Comparison of ENCODE assay signal across 8 cellular contexts in the genomic region with DNA sequence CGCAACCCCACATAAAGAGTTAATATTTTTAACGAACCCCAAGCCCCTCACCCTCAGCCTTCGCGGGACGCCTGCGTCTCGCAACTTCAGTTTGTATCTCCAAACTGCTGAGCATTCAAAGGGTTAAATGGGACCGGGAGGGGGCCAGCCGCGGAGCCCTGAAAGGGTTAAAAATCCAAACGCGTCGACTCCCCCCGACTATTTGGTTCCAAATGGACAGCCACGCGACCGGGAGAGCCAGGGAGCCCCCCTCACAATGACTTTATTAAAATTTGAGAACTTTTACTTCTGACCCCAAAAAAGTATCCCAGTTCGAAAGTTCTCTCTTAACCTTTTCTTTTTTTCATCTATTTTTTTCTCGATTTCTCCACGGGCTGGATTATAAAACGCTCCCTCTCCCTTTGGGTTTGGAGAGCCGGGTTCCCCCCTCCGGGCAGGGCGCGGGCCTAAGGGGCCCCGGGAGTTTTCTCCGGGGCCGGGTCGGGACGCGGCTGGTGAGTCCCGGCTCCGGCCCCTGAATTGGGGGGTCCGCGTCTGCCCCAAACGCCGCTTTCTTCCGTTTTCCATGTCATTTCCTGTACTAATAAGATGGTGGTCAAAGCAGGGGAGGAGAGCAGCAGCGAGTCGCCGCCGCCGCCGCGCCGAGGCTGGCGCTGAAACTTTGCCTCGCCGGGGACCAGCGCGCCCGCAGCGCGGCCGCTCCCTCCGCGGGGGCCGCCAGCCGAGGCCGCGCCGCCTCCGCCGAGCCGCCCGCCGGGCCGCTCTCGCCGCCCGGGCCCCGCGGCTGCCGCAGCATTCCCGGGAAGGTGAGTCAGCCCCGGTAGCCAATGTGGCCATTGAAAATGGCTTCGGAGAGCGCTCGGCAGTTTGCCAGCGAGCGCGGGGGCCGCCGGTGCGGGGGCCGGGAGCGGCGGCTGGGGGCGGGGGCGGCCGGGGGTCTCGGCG. TPM values are rescaled to one million over a fixed set of nuclear protein-coding genes. Genes with fewer than 3 reads are reported as not detected.
DNase-seq lines count a peak whose midpoint lies in the region; ATAC-seq, FAIRE-seq and TF ChIP-seq lines count a peak whose summit lies in the region.

A gene (plus strand): TSS at position 568 of the 945 bp plus-strand sequence. CDS start 35,128 bp downstream, outside the sequence.

- H3K27me3 ChIP-seq in endothelial cell of umbilical vein (ENCODE audit: control insufficient read depth in 2 of 2, insufficient read depth in 2 of 2, low read length in 2 of 2) = peaks cover 14 to 35% of the 10 kb centered on the region in 2 experiments

- DNase-seq in A172 (ENCODE audit: low spot score) (peak; percentile 31), GM13976 (ENCODE audit: low spot score) (peak; percentile 68), NCI-H2081 treated with DMSO at 0.1 percent for 48 hours (lab: John Stamatoyannopoulos, UW) (peak; percentile 13), endothelial cell of umbilical vein (ENCODE audit: low read depth, low spot score) (peak; percentile 53)
- peak; percentile 58 to 66 for DNase-seq in activated CD4-positive, alpha-beta T cell treated with anti-CD3 and anti-CD28 coated beads, Interleukin-2, amount 50 U/mL, for 48 hours
- DNase-seq in stimulated activated CD8-positive, alpha-beta memory T cell treated with anti-CD3 and anti-CD28 coated beads, Interleukin-7, amount 100 ng/mL, for 4 hours (ENCODE audit: low read depth in 2 of 2) = peak; percentile 32 to 67

- H3K4me2 ChIP-seq in endothelial cell of umbilical vein (ENCODE audit: insufficient read depth, low read length) = peak within 1 kb of the TSS; percentile 92

- no peaks in the 10 kb centered on the region for H3K9me1 ChIP-seq in endothelial cell of umbilical vein (replicated peaks; ENCODE audit: control insufficient read depth, extremely low read depth, insufficient read depth, low read length)

- 0 to 1% methylated on average over 55 to 77 of the region's 93 CpGs for WGBS in mesodermal cell (ENCODE audit: insufficient coverage in 2 of 2), 2 experiments

- no peaks in the 10 kb centered on the region for H4K20me1 ChIP-seq in endothelial cell of umbilical vein (replicated peaks; ENCODE audit: control insufficient read depth, extremely low read depth, insufficient read depth, low read length)

- no peak for TF ChIP-seq CTCF in GM13976 (IDR thresholded peaks at IDR 0.05; ENCODE audit: borderline replicate concordance, control extremely low read depth, extremely low read depth, insufficient read depth, missing control alignments)
- TF ChIP-seq CTCF in endothelial cell of umbilical vein (IDR thresholded peaks at IDR 0.05; ENCODE audit: extremely low read depth in 1 of 2, insufficient read depth in 1 of 2, low read depth in 1 of 2, low read length in 2 of 2) = no peak

- no peak for FAIRE-seq in endothelial cell of umbilical vein (lab: Jason Lieb, UNC)

- in situ Hi-C loops in GM13976 (cut with MboI; ENCODE audit: low sequenced_read_pairs, unreplicated experiment) = no loop called here

- H3K4me3 ChIP-seq in endothelial cell of umbilical vein (replicated peaks in 1 of 3; ENCODE audit: insufficient read depth in 1 of 3, low read depth in 1 of 3, low read length in 3 of 3) (peak within 1 kb of the TSS; percentile 59 to 86 (median 85)), mesodermal cell (ENCODE audit: extremely low read depth, insufficient read depth, low read length, poor library complexity, severe bottlenecking) (peak within 1 kb of the TSS; percentile 70)

- intact Hi-C loops in endothelial cell of umbilical vein (cut with micrococcal nuclease) = loop anchor here (1.0 to 5.0 kb wide), 4 partner anchors 34 to 659 kb away; a partner anchor contains a TSS

- peak within 1 kb of the TSS; percentile 80 for H2AFZ ChIP-seq in endothelial cell of umbilical vein (ENCODE audit: low read depth, low read length)

- POLR2A ChIA-PET in endothelial cell of umbilical vein (lab: Charles Lee) = no interaction called here

- H3K27ac ChIP-seq in endothelial cell of umbilical vein (ENCODE audit: insufficient read depth, low read depth, low read length) (peak within 1 kb of the TSS; percentile 94), mesodermal cell (ENCODE audit: low read depth, low read length, severe bottlenecking) (peak within 1 kb of the TSS; percentile 95)

- TSS peak; percentile 91 for BruUV-seq in endothelial cell of umbilical vein (replicated peaks; lab: Mats Ljungman, UMichigan)

- H3K9me3 ChIP-seq in endothelial cell of umbilical vein (replicated peaks; ENCODE audit: control insufficient read depth, insufficient read depth, low read length) = no peaks in the 10 kb centered on the region
- peaks cover 4% of the 10 kb centered on the region for H3K9me3 ChIP-seq in mesodermal cell (ENCODE audit: control insufficient read depth, low read length)

- CTCF ChIA-PET in endothelial cell of umbilical vein (lab: Charles Lee) = interaction anchor here (1.0 kb wide), 1 partner anchor 36 kb away, joined by 4 read pairs; no protein-coding TSS in a partner anchor

- peak; percentile 29 for ATAC-seq in HG02852 (IDR thresholded peaks at IDR 0.05; ENCODE audit: unreplicated experiment)

- peaks cover 1% of the 10 kb centered on the region for H3K79me2 ChIP-seq in endothelial cell of umbilical vein (ENCODE audit: control insufficient read depth, insufficient read depth, low read length)

- no peak for TF ChIP-seq POLR2A in endothelial cell of umbilical vein (IDR thresholded peaks at IDR 0.05; ENCODE audit: low read depth, low read length)

- H3K36me3 ChIP-seq in endothelial cell of umbilical vein (ENCODE audit: control insufficient read depth in 2 of 2, extremely low read depth in 1 of 2, insufficient read depth in 2 of 2, low read length in 2 of 2) (no peaks in the 10 kb centered on the region), mesodermal cell (ENCODE audit: control insufficient read depth, insufficient read depth, low read length) (no peaks in the 10 kb centered on the region)

- dilution Hi-C loops in endothelial cell of umbilical vein (cut with MboI; ENCODE audit: extremely low pct_ligation_motif_present, low sequenced_read_pairs) = no loop called here

- peak within 1 kb of the TSS; percentile 94 for H3K9ac ChIP-seq in endothelial cell of umbilical vein (replicated peaks; ENCODE audit: extremely low read depth, insufficient read depth, low read length)

- H3K4me1 ChIP-seq in endothelial cell of umbilical vein (ENCODE audit: control insufficient read depth, extremely low read depth, insufficient read depth, low read length) (peaks cover 17% of the 10 kb centered on the region), mesodermal cell (ENCODE audit: control insufficient read depth, insufficient read depth, low read length, poor library complexity, severe bottlenecking) (peaks cover 4% of the 10 kb centered on the region)

TF ChIP-seq in endothelial cell of umbilical vein, 7 proteins besides CTCF, POLR2A, EP300 and RAD21:
- TF ChIP-seq POLR2AphosphoS5 (IDR thresholded peaks at IDR 0.05; ENCODE audit: insufficient read depth, low read depth, low read length) = no peak
- TF ChIP-seq MYC (IDR thresholded peaks at IDR 0.05; ENCODE audit: low read depth, low read length) = no peak
- no peak for TF ChIP-seq FOS (IDR thresholded peaks at IDR 0.05; ENCODE audit: borderline replicate concordance, insufficient read depth, low read length)
- TF ChIP-seq GATA2 (IDR thresholded peaks at IDR 0.05; ENCODE audit: insufficient read depth, insufficient read length, low read depth, low read length) = no peak
- TF ChIP-seq, protein P1, sequence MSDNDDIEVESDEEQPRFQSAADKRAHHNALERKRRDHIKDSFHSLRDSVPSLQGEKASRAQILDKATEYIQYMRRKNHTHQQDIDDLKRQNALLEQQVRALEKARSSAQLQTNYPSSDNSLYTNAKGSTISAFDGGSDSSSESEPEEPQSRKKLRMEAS (IDR thresholded peaks at IDR 0.05; ENCODE audit: insufficient read depth, insufficient read length) = no peak
- TF ChIP-seq EZH2 (IDR thresholded peaks at IDR 0.05; ENCODE audit: borderline replicate concordance, low read depth, low read length, severe bottlenecking) = no peak
- no peak for TF ChIP-seq JUN (IDR thresholded peaks at IDR 0.05; ENCODE audit: borderline replicate concordance, insufficient read depth, insufficient read length, low read depth)

RNA-seq across cellular contexts. Expression of the gene that starts here (rescaled TPM):
- total RNA-seq in A172 (2014; rRNA removed; shearing (Covaris generic)) = 7.6 and 10.1 TPM in 2 replicates
- 13.9 and 14.1 TPM in 2 replicates for total RNA-seq in endothelial cell of umbilical vein
- 5.9 and 6.9 TPM in 2 replicates for polyA plus RNA-seq in endothelial cell of umbilical vein
- polyA plus RNA-seq in endothelial cell of umbilical vein (2011; cell fraction: cytosol; rRNA removed) = 5.3 and 6.8 TPM in 2 replicates
- polyA plus RNA-seq in endothelial cell of umbilical vein (2011; cell fraction: nucleus; rRNA removed) = 10.2 and 12.8 TPM in 2 replicates
- 5.9 and 8.8 TPM in 2 replicates for polyA plus RNA-seq in endothelial cell of umbilical vein (2012)
- polyA minus RNA-seq in endothelial cell of umbilical vein = 7.7 and 18.1 TPM in 2 replicates
- 10.0 TPM for polyA minus RNA-seq in endothelial cell of umbilical vein (2011; cell fraction: cytosol; rRNA and poly(A)+ RNA removed)
- polyA minus RNA-seq in endothelial cell of umbilical vein (2011; cell fraction: nucleus; rRNA and poly(A)+ RNA removed) = 7.7 and 12.2 TPM in 2 replicates
- 5.1 TPM for polyA plus RNA-seq in mesodermal cell (2013, experiment 1 of 2)
- polyA plus RNA-seq in mesodermal cell (2013, experiment 2 of 2) = 4.7 TPM

Comparison
In these comparisons a context has a peak if more than half of its experiments do, and no peak if none do; other contexts are left out.
1. Peak in every context shown above with its lines: DNase-seq, ATAC-seq, H3K4me3 ChIP-seq and H3K27ac ChIP-seq.
2. DNase-seq: peak in every context shown above with its lines; median percentile 68 in GM13976; 62 in activated CD4-positive, alpha-beta T cell treated with anti-CD3 and anti-CD28 coated beads, Interleukin-2, amount 50 U/mL, for 48 hours; 53 in endothelial cell of umbilical vein; 50 in stimulated activated CD8-positive, alpha-beta memory T cell treated with anti-CD3 and anti-CD28 coated beads, Interleukin-7, amount 100 ng/mL, for 4 hours; 31 in A172; 13 in NCI-H2081 treated with DMSO at 0.1 percent for 48 hours.